ENCODE assay signal across 1 cellular context in the genomic region with DNA sequence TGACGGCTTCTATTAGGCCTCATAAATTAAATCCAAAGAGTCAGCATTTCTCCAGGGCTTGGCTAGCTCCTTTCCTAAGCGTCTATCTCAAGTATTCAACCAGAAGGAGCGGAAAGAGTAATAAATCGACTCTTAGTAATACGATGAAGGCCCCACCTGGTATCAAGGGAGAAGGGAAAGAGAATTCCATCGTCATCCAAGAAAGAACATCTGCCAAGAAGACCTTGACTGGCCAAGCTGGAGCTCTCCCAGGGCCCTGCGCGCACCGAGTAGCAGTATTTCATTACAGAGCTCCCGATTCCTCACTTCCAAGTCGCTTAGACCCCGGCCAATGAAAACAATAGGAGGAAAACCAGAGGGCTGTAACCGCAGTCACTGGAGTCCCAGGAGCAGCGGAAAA.
TF ChIP-seq lines count a peak whose summit lies in the region.

No MANE protein-coding gene starts in this region.

TF ChIP-seq in K562, 482 proteins besides CTCF, POLR2A, EP300 and RAD21 (continued from another document):
- TF ChIP-seq, protein P1, sequence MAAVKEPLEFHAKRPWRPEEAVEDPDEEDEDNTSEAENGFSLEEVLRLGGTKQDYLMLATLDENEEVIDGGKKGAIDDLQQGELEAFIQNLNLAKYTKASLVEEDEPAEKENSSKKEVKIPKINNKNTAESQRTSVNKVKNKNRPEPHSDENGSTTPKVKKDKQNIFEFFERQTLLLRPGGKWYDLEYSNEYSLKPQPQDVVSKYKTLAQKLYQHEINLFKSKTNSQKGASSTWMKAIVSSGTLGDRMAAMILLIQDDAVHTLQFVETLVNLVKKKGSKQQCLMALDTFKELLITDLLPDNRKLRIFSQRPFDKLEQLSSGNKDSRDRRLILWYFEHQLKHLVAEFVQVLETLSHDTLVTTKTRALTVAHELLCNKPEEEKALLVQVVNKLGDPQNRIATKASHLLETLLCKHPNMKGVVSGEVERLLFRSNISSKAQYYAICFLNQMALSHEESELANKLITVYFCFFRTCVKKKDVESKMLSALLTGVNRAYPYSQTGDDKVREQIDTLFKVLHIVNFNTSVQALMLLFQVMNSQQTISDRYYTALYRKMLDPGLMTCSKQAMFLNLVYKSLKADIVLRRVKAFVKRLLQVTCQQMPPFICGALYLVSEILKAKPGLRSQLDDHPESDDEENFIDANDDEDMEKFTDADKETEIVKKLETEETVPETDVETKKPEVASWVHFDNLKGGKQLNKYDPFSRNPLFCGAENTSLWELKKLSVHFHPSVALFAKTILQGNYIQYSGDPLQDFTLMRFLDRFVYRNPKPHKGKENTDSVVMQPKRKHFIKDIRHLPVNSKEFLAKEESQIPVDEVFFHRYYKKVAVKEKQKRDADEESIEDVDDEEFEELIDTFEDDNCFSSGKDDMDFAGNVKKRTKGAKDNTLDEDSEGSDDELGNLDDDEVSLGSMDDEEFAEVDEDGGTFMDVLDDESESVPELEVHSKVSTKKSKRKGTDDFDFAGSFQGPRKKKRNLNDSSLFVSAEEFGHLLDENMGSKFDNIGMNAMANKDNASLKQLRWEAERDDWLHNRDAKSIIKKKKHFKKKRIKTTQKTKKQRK (IDR thresholded peaks at IDR 0.05; ENCODE audit: borderline replicate concordance, low read depth, low read length): no peak
- TF ChIP-seq BRD9 (IDR thresholded peaks at IDR 0.05; ENCODE audit: low read depth, partially characterized antibody): no peak
- TF ChIP-seq RBBP5 (IDR thresholded peaks at IDR 0.05; ENCODE audit: borderline replicate concordance, insufficient read depth, low read length, poor library complexity, severe bottlenecking): no peak
- TF ChIP-seq ZNF695 (CRISPR knock-in tag; IDR thresholded peaks at IDR 0.05): no peak
- TF ChIP-seq COPS2 (conservative IDR thresholded peaks at IDR 0.05): no peak
